In genomic region chr3:130243808-130244207, GRCh38 we compare ENCODE assay signal across 24 cellular contexts.
"Had no signal": no experiment of that assay in that cellular context is flagged by ENCODE, and none has a peak within 500 bp of the region (broad histone marks: within the 10 kb centered on the region; RNA-seq: fewer than 3 reads in every experiment).

No MANE protein-coding gene starts in this region.

- H3K27ac ChIP-seq: colonic mucosa, coronary artery, dorsolateral prefrontal cortex, epithelial cell of prostate, esophagus muscularis mucosa, esophagus squamous epithelium, foreskin keratinocyte, gastrocnemius medialis, gastroesophageal sphincter, heart left ventricle, heart right ventricle had no signal

- ATAC-seq: effector memory CD8-positive, alpha-beta T cell; esophagus mucosa; foreskin keratinocyte; gastrocnemius medialis; gastroesophageal sphincter; heart right ventricle had no signal

- H3K4me3 ChIP-seq: colonic mucosa, coronary artery, dorsolateral prefrontal cortex, esophagus muscularis mucosa, esophagus squamous epithelium, gastrocnemius medialis, gastroesophageal sphincter, heart left ventricle, heart right ventricle had no signal

- H3K27me3 ChIP-seq: colonic mucosa, esophagus squamous epithelium, gastrocnemius medialis, gastroesophageal sphincter had no signal

- H3K9me3 ChIP-seq: colonic mucosa, esophagus muscularis mucosa, esophagus squamous epithelium, gastrocnemius medialis, gastroesophageal sphincter, heart left ventricle, heart right ventricle had no signal

- H3K4me1 ChIP-seq: colonic mucosa, esophagus muscularis mucosa, esophagus squamous epithelium, foreskin keratinocyte, gastrocnemius medialis, gastroesophageal sphincter, heart left ventricle, heart right ventricle had no signal

- H3K36me3 ChIP-seq: colonic mucosa, esophagus muscularis mucosa, esophagus squamous epithelium, gastrocnemius medialis, gastroesophageal sphincter, heart left ventricle, heart right ventricle had no signal

- DNase-seq: colonic mucosa; cortex of kidney; dermis blood vessel endothelial cell; dorsolateral prefrontal cortex; effector CD4-positive, alpha-beta T cell; effector CD8-positive, alpha-beta T cell; effector memory CD4-positive, alpha-beta T cell; effector memory CD8-positive, alpha-beta T cell; endodermal cell; erythroblast; esophagus squamous epithelium; foreskin fibroblast; foreskin keratinocyte; foreskin melanocyte; gastrocnemius medialis; glutamatergic neuron; head of caudate nucleus; heart left ventricle; heart right ventricle had no signal
